Comparison of ENCODE assay signal across 21 cellular contexts in genomic region chr3:101068876-101069606, GRCh38.
DNase-seq lines count a peak whose midpoint lies in the region; ATAC-seq and TF ChIP-seq lines count a peak whose summit lies in the region.
"Had no signal": no experiment of that assay in that cellular context is flagged by ENCODE, and none has a peak within 500 bp of the region (broad histone marks: within the 10 kb centered on the region; RNA-seq: fewer than 3 reads in every experiment).

No MANE protein-coding gene starts in this region.

- no peak overlapping the region for H3K9ac ChIP-seq in endodermal cell (ENCODE audit: extremely low read depth, low read length, poor library complexity, severe bottlenecking)
- H3K9ac ChIP-seq: BLaER1 had no signal

- peaks cover 9% of the 10 kb centered on the region for H3K4me1 Mint-ChIP-seq in endodermal cell
- H3K4me1 Mint-ChIP-seq: stimulated activated naive B cell treated with anti-CD40 and anti-IgM and Interleukin-4, amounts not matched to agents 10 μg/mL and 1 μg/mL and 100 μg/mL, for 72 hours had no signal

- H3K27me3 Mint-ChIP-seq in endodermal cell (ENCODE audit: insufficient read depth), result no peaks in the 10 kb centered on the region

- no peaks in the 10 kb centered on the region for H3K9me3 Mint-ChIP-seq in endodermal cell
- H3K9me3 Mint-ChIP-seq: activated CD4-positive, alpha-beta memory T cell treated with anti-CD3 and anti-CD28 coated beads, Interleukin-2, amount 10 ng/mL, durations not matched to agents 7 days and 5 days; stimulated activated naive B cell treated with anti-CD40 and anti-IgM and Interleukin-4, amounts not matched to agents 10 μg/mL and 1 μg/mL and 100 μg/mL, for 72 hours had no signal

- no peaks in the 10 kb centered on the region for H3K36me3 ChIP-seq in ACC112 (ENCODE audit: insufficient read depth, low read length)
- H3K36me3 ChIP-seq in endodermal cell (ENCODE audit: control insufficient read depth, insufficient read depth, low read length), result no peaks in the 10 kb centered on the region
- H3K36me3 ChIP-seq: BLaER1 had no signal

- DNase-seq in endodermal cell (no peak), myocyte (ENCODE audit: low read depth) (peak; percentile 61), posterior vena cava (ENCODE audit: low spot score) (no peak), cerebellar cortex (ENCODE audit: low spot score) (no peak), NCI-H187 treated with DMSO at 0.1 percent for 48 hours (lab: John Stamatoyannopoulos, UW) (no peak)
- DNase-seq: activated CD4-positive, alpha-beta memory T cell treated with anti-CD3 and anti-CD28 coated beads, Interleukin-2, amount 10 ng/mL, durations not matched to agents 7 days and 5 days; activated T-cell treated with anti-CD3 and anti-CD28 coated beads for 4 hours; amniotic stem cell; caudate nucleus; KG1; NCI-H2029; NCI-H345; SHP77; stimulated activated CD4-positive, alpha-beta T cell treated with anti-CD3 and anti-CD28 coated beads, Interleukin-2, amount 100 ng/mL, for 48 hours; stimulated activated naive B cell treated with anti-CD40 and anti-IgM and Interleukin-4, amounts not matched to agents 10 μg/mL and 1 μg/mL and 100 μg/mL, for 72 hours; SW 1271 had no signal

- ATAC-seq in HG02885 (IDR thresholded peaks at IDR 0.05; ENCODE audit: poor library complexity, unreplicated experiment), result no peak
- ATAC-seq: stimulated activated naive B cell treated with anti-CD40 and anti-IgM and Interleukin-4, amounts not matched to agents 10 μg/mL and 1 μg/mL and 100 μg/mL, for 72 hours had no signal

- intact Hi-C loops in posterior vena cava (cut with DNase I), result no loop called here

- H3K27ac Mint-ChIP-seq in endodermal cell, result peak overlapping the region; percentile 96
- H3K27ac Mint-ChIP-seq: activated CD4-positive, alpha-beta memory T cell treated with anti-CD3 and anti-CD28 coated beads, Interleukin-2, amount 10 ng/mL, durations not matched to agents 7 days and 5 days; stimulated activated naive B cell treated with anti-CD40 and anti-IgM and Interleukin-4, amounts not matched to agents 10 μg/mL and 1 μg/mL and 100 μg/mL, for 72 hours had no signal

- H3K4me1 ChIP-seq in ACC112 (ENCODE audit: control insufficient read depth, insufficient read depth, low read length, unreplicated experiment), result peaks cover 57% of the 10 kb centered on the region
- no peaks in the 10 kb centered on the region for H3K4me1 ChIP-seq in endodermal cell (ENCODE audit: control insufficient read depth, insufficient read depth, low read length)
- H3K4me1 ChIP-seq: BLaER1 had no signal

- WGBS in endodermal cell (ENCODE audit: insufficient coverage in 1 of 2, insufficient read length in 1 of 2), 2 experiments, result 49 to 57% methylated on average over 1 of the region's 1 CpG

- H3K36me3 Mint-ChIP-seq in endodermal cell (ENCODE audit: low read depth), result no peaks in the 10 kb centered on the region
- H3K36me3 Mint-ChIP-seq: stimulated activated naive B cell treated with anti-CD40 and anti-IgM and Interleukin-4, amounts not matched to agents 10 μg/mL and 1 μg/mL and 100 μg/mL, for 72 hours had no signal

- H3K4me3 Mint-ChIP-seq in endodermal cell, result no peak overlapping the region
- H3K4me3 Mint-ChIP-seq: activated CD4-positive, alpha-beta memory T cell treated with anti-CD3 and anti-CD28 coated beads, Interleukin-2, amount 10 ng/mL, durations not matched to agents 7 days and 5 days; stimulated activated naive B cell treated with anti-CD40 and anti-IgM and Interleukin-4, amounts not matched to agents 10 μg/mL and 1 μg/mL and 100 μg/mL, for 72 hours had no signal

- H2AFZ ChIP-seq in ACC112 (ENCODE audit: low read length, unreplicated experiment), result peak overlapping the region; percentile 53

- peak overlapping the region; percentile 24 for H3K27ac ChIP-seq in ACC112 (ENCODE audit: low read depth, low read length)
- no peak overlapping the region for H3K27ac ChIP-seq in endodermal cell (ENCODE audit: low read depth, low read length)
- H3K27ac ChIP-seq: BLaER1 had no signal

- H3K4me3 ChIP-seq in ACC112 (ENCODE audit: low read depth, low read length) (no peak overlapping the region), endodermal cell (ENCODE audit: low read length) (no peak overlapping the region)
- H3K4me3 ChIP-seq: BLaER1, lung had no signal

- TF ChIP-seq EP300 in Ishikawa (IDR thresholded peaks at IDR 0.05; ENCODE audit: borderline replicate concordance), result no peak

- H3K79me2 ChIP-seq in ACC112 (ENCODE audit: control insufficient read depth, insufficient read depth, low read length, unreplicated experiment), result no peaks in the 10 kb centered on the region

- H3K9me3 ChIP-seq in endodermal cell (ENCODE audit: control insufficient read depth, low read length), result no peaks in the 10 kb centered on the region
- H3K9me3 ChIP-seq: BLaER1 had no signal

- no peak for TF ChIP-seq CTCF in endodermal cell (conservative IDR thresholded peaks at IDR 0.05)

- no peak for TF ChIP-seq RAD21 in Ishikawa (IDR thresholded peaks at IDR 0.05; ENCODE audit: low read depth)

- no peaks in the 10 kb centered on the region for H3K27me3 ChIP-seq in ACC112 (ENCODE audit: insufficient read depth, low read length)
- H3K27me3 ChIP-seq in endodermal cell (ENCODE audit: control insufficient read depth, insufficient read depth, low read length, poor library complexity, severe bottlenecking), result no peaks in the 10 kb centered on the region
- H3K27me3 ChIP-seq: BLaER1 had no signal

TF ChIP-seq in Ishikawa, 13 proteins besides CTCF, POLR2A, EP300 and RAD21:
- no peak for TF ChIP-seq REST (IDR thresholded peaks at IDR 0.05; ENCODE audit: low read depth)
- peak; percentile 8; the same call in 1 of the 2 replicates for TF ChIP-seq CEBPB (IDR thresholded peaks at IDR 0.05)
- TF ChIP-seq FOXM1 (IDR thresholded peaks at IDR 0.05; ENCODE audit: borderline replicate concordance, low read depth), result no peak
- no peak for TF ChIP-seq TEAD4 (IDR thresholded peaks at IDR 0.05)
- TF ChIP-seq EGR1 (IDR thresholded peaks at IDR 0.05), result no peak
- TF ChIP-seq YY1 (IDR thresholded peaks at IDR 0.05; ENCODE audit: low read depth), result no peak
- no peak for TF ChIP-seq NFIC (IDR thresholded peaks at IDR 0.05)
